Comparison of ENCODE assay signal across 8 cellular contexts in genomic region chr15:40930430-40931299, GRCh38. TPM values are rescaled to one million over a fixed set of nuclear protein-coding genes. Genes with fewer than 3 reads are reported as not detected.
DNase-seq lines count a peak whose midpoint lies in the region; TF ChIP-seq lines count a peak whose summit lies in the region.

No MANE protein-coding gene starts in this region.

- TF ChIP-seq CTCF in Calu3 (IDR thresholded peaks at IDR 0.05; ENCODE audit: unreplicated experiment) (no peak), LNCaP clone FGC (IDR thresholded peaks at IDR 0.05; ENCODE audit: control insufficient read depth, extremely low read depth, insufficient read depth) (peak; percentile 77), epithelial cell of proximal tubule (conservative IDR thresholded peaks at IDR 0.05; ENCODE audit: low read depth, low read length) (peak; percentile 61), nephron (IDR thresholded peaks at IDR 0.05; ENCODE audit: unreplicated experiment in 3 of 3) (peak; percentile 58 to 62 (median 58))

- CTCF ChIA-PET in Calu3 (lab: Charles Lee): interaction anchor here (0.6 to 1.5 kb wide), 8 partner anchors 11 to 251 kb away, joined by 3 to 8 read pairs (median 4); partner anchors contain the start of gene CHAC1

- H3K27ac Mint-ChIP-seq in Calu3 (ENCODE audit: unreplicated experiment) (no peak overlapping the region), nephron (no peak overlapping the region)

- H3K4me3 ChIP-seq in LNCaP clone FGC (ENCODE audit: low read depth, low read length): peak overlapping the region; percentile 18; the same call in 1 of the 2 replicates
- peak overlapping the region; percentile 41 for H3K4me3 ChIP-seq in epithelial cell of proximal tubule (ENCODE audit: low read depth, low read length)

- peaks cover 36% of the 10 kb centered on the region for H3K27me3 Mint-ChIP-seq in Calu3 (ENCODE audit: unreplicated experiment)
- peaks cover 87% of the 10 kb centered on the region for H3K27me3 Mint-ChIP-seq in nephron (ENCODE audit: low read depth)

- H3K36me3 Mint-ChIP-seq in Calu3 (ENCODE audit: insufficient read depth, unreplicated experiment) (peaks cover 8% of the 10 kb centered on the region), nephron (ENCODE audit: low read depth) (no peaks in the 10 kb centered on the region)

- no peaks in the 10 kb centered on the region for H3K9me3 Mint-ChIP-seq in Calu3 (ENCODE audit: low read depth, unreplicated experiment)
- no peaks in the 10 kb centered on the region for H3K9me3 Mint-ChIP-seq in nephron

- peak overlapping the region; percentile 66 for H3K4me3 Mint-ChIP-seq in Calu3 (ENCODE audit: low read depth, unreplicated experiment)
- H3K4me3 Mint-ChIP-seq in nephron: peak overlapping the region; percentile 83 to 88 (median 86)

- BruUV-seq in Calu3 (replicated peaks; lab: Mats Ljungman, UMichigan): no TSS peak

- intact Hi-C loops in Calu3 (cut with micrococcal nuclease; ENCODE audit: unreplicated experiment): no loop called here

- H3K4me1 Mint-ChIP-seq in Calu3 (ENCODE audit: low read depth, unreplicated experiment): peaks cover 27% of the 10 kb centered on the region
- H3K4me1 Mint-ChIP-seq in nephron: peaks cover 41% of the 10 kb centered on the region

- DNase-seq in Calu3 (peak; percentile 47), LNCaP clone FGC (ENCODE audit: low read depth) (no peak), epithelial cell of proximal tubule (ENCODE audit: low read depth) (no peak), pons (ENCODE audit: low spot score) (no peak), NCI-H1694 (lab: John Stamatoyannopoulos, UW) (no peak)
- peak; percentile 51 for DNase-seq in activated CD4-positive, alpha-beta T cell treated with anti-CD3 and anti-CD28 coated beads, Interleukin-2, amount 50 U/mL, for 1 hour
- no peak for DNase-seq in central memory CD4-positive, alpha-beta T cell

RNA-seq across cellular contexts. Expression of gene DLL4, which starts 1.5 kb away (rescaled TPM):
- total RNA-seq in Calu3 (2022): not detected in 2 replicates
- total RNA-seq in epithelial cell of proximal tubule: 0.07 and 0.69 TPM in 2 replicates

RNA-seq across cellular contexts. Expression of gene CHAC1, which starts 22.6 kb away (rescaled TPM):
- total RNA-seq in Calu3 (2022) (5.0 and 5.2 TPM in 2 replicates), epithelial cell of proximal tubule (14.3 and 23.8 TPM in 2 replicates)

RNA-seq across cellular contexts. Expression of gene VPS18, which starts 36.4 kb away (rescaled TPM):
- total RNA-seq in Calu3 (2022) (14.3 and 16.6 TPM in 2 replicates), epithelial cell of proximal tubule (27.2 and 35.4 TPM in 2 replicates)

RNA-seq across cellular contexts. Expression of gene RHOV, which starts 56.6 kb away (rescaled TPM):
- total RNA-seq in Calu3 (2022): 4.2 and 4.9 TPM in 2 replicates
- total RNA-seq in epithelial cell of proximal tubule: 1.7 and 3.1 TPM in 2 replicates

Comparison
In these comparisons a context has a peak if more than half of its experiments do, and no peak if none do; other contexts are left out.
1. DNase-seq: peak in Calu3 (single experiment) and activated CD4-positive, alpha-beta T cell treated with anti-CD3 and anti-CD28 coated beads, Interleukin-2, amount 50 U/mL, for 1 hour (single experiment); none in LNCaP clone FGC (single experiment), epithelial cell of proximal tubule (single experiment), central memory CD4-positive, alpha-beta T cell (single experiment), pons (single experiment) and NCI-H1694 (single experiment).